7 cellular contexts compared by ENCODE assay signal in the genomic region with DNA sequence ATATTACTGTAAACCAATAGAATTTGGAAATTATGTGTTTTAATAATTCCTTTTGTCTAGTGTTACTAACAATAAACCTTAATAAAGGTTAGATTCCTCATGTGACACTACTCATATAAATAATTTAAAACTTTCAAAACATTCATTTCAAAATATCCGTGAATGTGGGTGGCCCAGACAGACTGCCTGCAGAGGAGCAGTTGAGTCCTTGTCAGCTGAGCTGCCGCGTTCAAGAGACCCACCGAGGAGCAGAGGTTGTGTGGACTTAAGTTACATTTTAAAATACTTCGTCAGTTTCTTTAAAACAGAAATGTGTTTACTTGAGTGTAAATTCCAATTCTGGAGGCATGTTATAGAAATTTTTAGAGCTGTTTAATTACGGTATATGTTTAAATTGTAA.
"Had no signal": no experiment of that assay in that cellular context is flagged by ENCODE, and none has a peak within 500 bp of the region (broad histone marks: within the 10 kb centered on the region; RNA-seq: fewer than 3 reads in every experiment).

No MANE protein-coding gene starts in this region.

- ATAC-seq: HepG2, K562 had no signal

- H3K4me3 ChIP-seq: K562 had no signal

- FAIRE-seq: HepG2, HTR-8/SVneo, K562 had no signal

- H3K4me3 Mint-ChIP-seq: IgD-negative memory B cell had no signal

- H3K27ac ChIP-seq: HL-60 had no signal

- H3K27ac Mint-ChIP-seq: IgD-negative memory B cell had no signal

- DNase-seq: IMR-90, KBM-7 had no signal
